In genomic region chr9:86540999-86541398, GRCh38 we compare ENCODE assay signal across 21 cellular contexts.
DNase-seq lines count a peak whose midpoint lies in the region; ATAC-seq and TF ChIP-seq lines count a peak whose summit lies in the region.
"Had no signal": no experiment of that assay in that cellular context is flagged by ENCODE, and none has a peak within 500 bp of the region (broad histone marks: within the 10 kb centered on the region; RNA-seq: fewer than 3 reads in every experiment).

No MANE protein-coding gene starts in this region.

- ATAC-seq in naive thymus-derived CD8-positive, alpha-beta T cell = no peak
- ATAC-seq: GM12878, GM23338 had no signal

- H3K4me1 ChIP-seq in mesenchymal stem cell (ENCODE audit: control insufficient read depth, insufficient read depth, low read depth, low read length) = no peaks in the 10 kb centered on the region
- H3K4me1 ChIP-seq: BE2C, HAP-1 had no signal

- no peak overlapping the region for H3K4ac ChIP-seq in mesenchymal stem cell (ENCODE audit: low read depth in 1 of 2, low read length in 2 of 2)

- no peak overlapping the region for H3K27ac Mint-ChIP-seq in naive thymus-derived CD8-positive, alpha-beta T cell
- H3K27ac Mint-ChIP-seq: CD14-positive monocyte; CD4-positive, alpha-beta T cell; CD8-positive, alpha-beta memory T cell; GM23338; HFFc6 had no signal

- H3K9me3 ChIP-seq in mesenchymal stem cell (ENCODE audit: control insufficient read depth, low read length) = peaks cover 5% of the 10 kb centered on the region
- H3K9me3 ChIP-seq: BE2C, HAP-1 had no signal

- H3K27me3 Mint-ChIP-seq in naive thymus-derived CD8-positive, alpha-beta T cell = peaks cover 0 to 10% (median 0%) of the 10 kb centered on the region in 5 donors

- H2BK12ac ChIP-seq in mesenchymal stem cell (ENCODE audit: low read length in 2 of 2) = no peak overlapping the region

- H3K27ac ChIP-seq in mesenchymal stem cell (ENCODE audit: low read length, poor library complexity, severe bottlenecking) = no peak overlapping the region
- H3K27ac ChIP-seq: 22Rv1; BLaER1 treated with 17β-estradiol and CSF1 and Interleukin-3, amounts not matched to agents 10 nM and 100 nM had no signal

- no peak overlapping the region for H4K91ac ChIP-seq in mesenchymal stem cell (ENCODE audit: low read length)

- no peak overlapping the region for H4K8ac ChIP-seq in mesenchymal stem cell (ENCODE audit: low read length)

- H3K4me1 Mint-ChIP-seq in naive thymus-derived CD8-positive, alpha-beta T cell = no peaks in the 10 kb centered on the region
- H3K4me1 Mint-ChIP-seq: CD14-positive monocyte; CD8-positive, alpha-beta memory T cell had no signal

- H2AFZ ChIP-seq in mesenchymal stem cell (ENCODE audit: low read depth, low read length) = no peak overlapping the region
- H2AFZ ChIP-seq: GM23338 had no signal

- H2BK120ac ChIP-seq in mesenchymal stem cell (ENCODE audit: low read depth, low read length) = no peak overlapping the region

- no peak for TF ChIP-seq CTCF in AG10803 (conservative IDR thresholded peaks at IDR 0.05; ENCODE audit: low read length)

- no peak overlapping the region for H3K4me3 Mint-ChIP-seq in naive thymus-derived CD8-positive, alpha-beta T cell
- H3K4me3 Mint-ChIP-seq: CD14-positive monocyte; CD4-positive, alpha-beta T cell; CD8-positive, alpha-beta memory T cell; GM23338; HFFc6 had no signal

- no peak overlapping the region for H3K4me3 ChIP-seq in AG10803 (ENCODE audit: low read length)
- no peak overlapping the region for H3K4me3 ChIP-seq in mesenchymal stem cell (ENCODE audit: insufficient read depth in 1 of 2, low read depth in 1 of 2, low read length in 2 of 2)
- H3K4me3 ChIP-seq: BLaER1 treated with 17β-estradiol and CSF1 and Interleukin-3, amounts not matched to agents 10 nM and 100 nM; GM12878; GM23338; HAP-1 had no signal

- no peaks in the 10 kb centered on the region for H3K27me3 ChIP-seq in mesenchymal stem cell (ENCODE audit: control insufficient read depth in 1 of 2, insufficient read depth in 1 of 2, low read length in 2 of 2)
- H3K27me3 ChIP-seq: BE2C; BLaER1 treated with 17β-estradiol and CSF1 and Interleukin-3, amounts not matched to agents 10 nM and 100 nM had no signal

- no peak overlapping the region for H3K14ac ChIP-seq in mesenchymal stem cell (ENCODE audit: low read length in 2 of 2)

- H3K36me3 ChIP-seq in mesenchymal stem cell (ENCODE audit: control insufficient read depth in 1 of 2, insufficient read depth in 2 of 2, low read depth in 1 of 2, low read length in 2 of 2) = no peaks in the 10 kb centered on the region
- H3K36me3 ChIP-seq: BE2C; BLaER1 treated with 17β-estradiol and CSF1 and Interleukin-3, amounts not matched to agents 10 nM and 100 nM; HAP-1 had no signal

- H2AK5ac ChIP-seq in mesenchymal stem cell (ENCODE audit: low read length, severe bottlenecking) = no peak overlapping the region

- no peaks in the 10 kb centered on the region for H3K36me3 Mint-ChIP-seq in naive thymus-derived CD8-positive, alpha-beta T cell
- H3K36me3 Mint-ChIP-seq: CD14-positive monocyte; CD8-positive, alpha-beta memory T cell had no signal

- H3K9ac ChIP-seq in mesenchymal stem cell (ENCODE audit: low read length) = peak overlapping the region; percentile 27
- H3K9ac ChIP-seq: BLaER1 treated with 17β-estradiol and CSF1 and Interleukin-3, amounts not matched to agents 10 nM and 100 nM had no signal

- POLR2A ChIA-PET in naive thymus-derived CD8-positive, alpha-beta T cell (lab: Charles Lee) = no interaction called here

- H3K9me3 Mint-ChIP-seq in naive thymus-derived CD8-positive, alpha-beta T cell = peaks cover 0 to 7% (median 0%) of the 10 kb centered on the region in 9 donors
- H3K9me3 Mint-ChIP-seq: CD4-positive, alpha-beta T cell; HFFc6 had no signal

- WGBS in mesenchymal stem cell = no CpG with 5 or more reads among the region's 2 CpGs

- DNase-seq in AG10803 (ENCODE audit: low read depth) = peak; percentile 24
- peak; percentile 86 for DNase-seq in fibroblast of gingiva (ENCODE audit: low read depth)
- DNase-seq in mesenchymal stem cell = no peak
- DNase-seq in naive thymus-derived CD8-positive, alpha-beta T cell = no peak
- DNase-seq in GM19238 (ENCODE audit: insufficient read length, low spot score) = no peak
- no peak for DNase-seq in middle frontal gyrus (ENCODE audit: extremely low spot score, low spot score)
- DNase-seq: AML-193; BE2C; CD4-positive, alpha-beta T cell; CD8-positive, alpha-beta memory T cell; DMS 273 treated with DMSO at 0.1 percent for 48 hours; DMS79; EL; GDM1; HFFc6 had no signal

- no peak overlapping the region for H3K23ac ChIP-seq in mesenchymal stem cell (ENCODE audit: low read length in 2 of 2)

- no peak overlapping the region for H2BK5ac ChIP-seq in mesenchymal stem cell (ENCODE audit: low read depth, low read length, poor library complexity, severe bottlenecking)

- H3K79me1 ChIP-seq in mesenchymal stem cell (replicated peaks; ENCODE audit: low read length, poor library complexity, severe bottlenecking) = no peaks in the 10 kb centered on the region

- H2BK15ac ChIP-seq in mesenchymal stem cell (ENCODE audit: low read depth, poor library complexity, severe bottlenecking) = no peak overlapping the region

- H3K4me2 ChIP-seq in mesenchymal stem cell (ENCODE audit: low read length, poor library complexity, severe bottlenecking) = no peak overlapping the region
- H3K4me2 ChIP-seq: BLaER1 treated with 17β-estradiol and CSF1 and Interleukin-3, amounts not matched to agents 10 nM and 100 nM; GM23338 had no signal

- no peak overlapping the region for H3K18ac ChIP-seq in mesenchymal stem cell (ENCODE audit: low read depth in 1 of 2, low read length in 2 of 2)

Comparison
In these comparisons a context has a peak if more than half of its experiments do, and no peak if none do; other contexts are left out.
1. DNase-seq: peak in AG10803 (single experiment) and fibroblast of gingiva (single experiment); none in mesenchymal stem cell (single experiment), naive thymus-derived CD8-positive, alpha-beta T cell (0 of 10), GM19238 (single experiment) and middle frontal gyrus (single experiment).